12 cellular contexts compared by ENCODE assay signal in the genomic region with DNA sequence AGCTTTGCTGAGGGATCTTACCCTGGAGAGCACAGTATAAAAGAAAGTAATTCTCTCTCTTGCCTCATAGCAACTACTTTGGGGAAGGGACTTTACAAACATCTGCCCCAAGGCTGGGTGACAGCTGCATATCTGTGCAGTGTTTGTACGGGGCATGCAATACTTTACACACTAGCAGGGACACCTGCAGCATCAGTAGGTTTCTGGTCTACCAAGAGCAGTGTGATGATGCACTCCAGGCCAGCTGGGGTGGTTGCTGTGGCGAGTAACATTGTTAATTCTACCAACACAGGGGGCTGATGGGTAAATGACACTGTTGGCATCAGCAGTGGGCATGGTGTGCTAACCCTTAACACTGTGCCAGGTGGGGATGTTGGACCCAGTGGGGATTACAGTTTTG. TPM values are rescaled to one million over a fixed set of nuclear protein-coding genes. Genes with fewer than 3 reads are reported as not detected.
A peak's percentile ranks its signal among the peaks of the same experiment; 100 is the strongest.
DNase-seq lines count a peak whose midpoint lies in the region; ATAC-seq and TF ChIP-seq lines count a peak whose summit lies in the region.
"Had no signal": no experiment of that assay in that cellular context is flagged by ENCODE, and none has a peak within 500 bp of the region (broad histone marks: within the 10 kb centered on the region; RNA-seq: fewer than 3 reads in every experiment).

No MANE protein-coding gene starts in this region.

- H3K4me3 Mint-ChIP-seq in activated naive CD8-positive, alpha-beta T cell, result peak overlapping the region; percentile 23

- peaks cover 26% of the 10 kb centered on the region for H3K4me1 ChIP-seq in effector memory CD4-positive, alpha-beta T cell (ENCODE audit: control insufficient read depth, insufficient read depth, low read length, poor library complexity, severe bottlenecking)
- H3K4me1 ChIP-seq in smooth muscle cell (ENCODE audit: low read depth) (peaks cover 7% of the 10 kb centered on the region), lower lobe of right lung (peaks cover 13% of the 10 kb centered on the region)
- H3K4me1 ChIP-seq: colonic mucosa, SJCRH30 had no signal

- WGBS in smooth muscle cell (ENCODE audit: low lambda C conversion rate), result 93% methylated on average over 2 of the region's 2 CpGs

- H3K4me2 ChIP-seq in smooth muscle cell, result no peak overlapping the region

- TF ChIP-seq CTCF in smooth muscle cell (IDR thresholded peaks at IDR 0.05; ENCODE audit: borderline replicate concordance, insufficient read depth, poor library complexity, severe bottlenecking) (no peak), lower lobe of right lung (IDR thresholded peaks at IDR 0.05) (no peak)

- peaks cover 78% of the 10 kb centered on the region for H3K4me1 Mint-ChIP-seq in activated naive CD8-positive, alpha-beta T cell (ENCODE audit: low read depth)

- no peaks in the 10 kb centered on the region for H3K36me3 ChIP-seq in effector memory CD4-positive, alpha-beta T cell (ENCODE audit: control insufficient read depth, insufficient read depth, low read length)
- H3K36me3 ChIP-seq in smooth muscle cell (ENCODE audit: low read depth) (no peaks in the 10 kb centered on the region), lower lobe of right lung (no peaks in the 10 kb centered on the region)
- H3K36me3 ChIP-seq: colonic mucosa, SJCRH30 had no signal

- no peak for DNase-seq in COLO829 (ENCODE audit: low spot score)
- DNase-seq in effector memory CD4-positive, alpha-beta T cell, result no peak
- DNase-seq in smooth muscle cell (lab: John Stamatoyannopoulos, UW; ENCODE audit: unreplicated experiment), result no peak
- DNase-seq in lower lobe of right lung, result no peak
- DNase-seq: colonic mucosa, NCI-H187, SJCRH30 had no signal

- ATAC-seq in GM18517 (IDR thresholded peaks at IDR 0.05; ENCODE audit: unreplicated experiment) (peak; percentile 48), GM19468 (IDR thresholded peaks at IDR 0.05; ENCODE audit: extremely low read depth, unreplicated experiment) (peak; percentile 39), HG03159 (IDR thresholded peaks at IDR 0.05; ENCODE audit: unreplicated experiment) (peak; percentile 74), lower lobe of right lung (no peak)

- no peaks in the 10 kb centered on the region for H3F3A ChIP-seq in smooth muscle cell (ENCODE audit: low read depth)

- H3K27ac ChIP-seq in effector memory CD4-positive, alpha-beta T cell (ENCODE audit: insufficient read depth, low read length, poor library complexity, severe bottlenecking), result no peak overlapping the region
- H3K27ac ChIP-seq in smooth muscle cell (ENCODE audit: low read depth) (no peak overlapping the region), lower lobe of right lung (no peak overlapping the region)
- H3K27ac ChIP-seq: colonic mucosa, SJCRH30 had no signal

- H3K27me3 Mint-ChIP-seq in activated naive CD8-positive, alpha-beta T cell, result no peaks in the 10 kb centered on the region

- H3K79me2 ChIP-seq in smooth muscle cell (ENCODE audit: low read depth), result no peaks in the 10 kb centered on the region

- H4K20me1 ChIP-seq in smooth muscle cell (ENCODE audit: low read depth), result no peaks in the 10 kb centered on the region

- H3K27me3 ChIP-seq in effector memory CD4-positive, alpha-beta T cell (replicated peaks; ENCODE audit: control insufficient read depth, insufficient read depth, low read length, poor library complexity, severe bottlenecking), result no peaks in the 10 kb centered on the region
- H3K27me3 ChIP-seq in smooth muscle cell (ENCODE audit: low read depth) (no peaks in the 10 kb centered on the region), lower lobe of right lung (ENCODE audit: low read depth) (no peaks in the 10 kb centered on the region)
- H3K27me3 ChIP-seq: colonic mucosa, SJCRH30 had no signal

- peaks cover 16% of the 10 kb centered on the region for H3K36me3 Mint-ChIP-seq in activated naive CD8-positive, alpha-beta T cell

- intact Hi-C loops in lower lobe of right lung (cut with DNase I), result no loop called here

- no peak overlapping the region for H3K4me3 ChIP-seq in effector memory CD4-positive, alpha-beta T cell (ENCODE audit: insufficient read depth, low read depth, low read length, poor library complexity, severe bottlenecking)
- H3K4me3 ChIP-seq in smooth muscle cell, result no peak overlapping the region
- no peak overlapping the region for H3K4me3 ChIP-seq in lower lobe of right lung
- H3K4me3 ChIP-seq: colonic mucosa, SJCRH30, skin epidermis had no signal

- H3K9me3 Mint-ChIP-seq in activated naive CD8-positive, alpha-beta T cell (ENCODE audit: low read depth), result no peaks in the 10 kb centered on the region

- H3K9me3 ChIP-seq in effector memory CD4-positive, alpha-beta T cell (ENCODE audit: control insufficient read depth, low read length), result no peaks in the 10 kb centered on the region
- H3K9me3 ChIP-seq in smooth muscle cell (replicated peaks; ENCODE audit: low read depth) (no peaks in the 10 kb centered on the region), lower lobe of right lung (no peaks in the 10 kb centered on the region)
- H3K9me3 ChIP-seq: colonic mucosa, SJCRH30 had no signal

- no peak overlapping the region for H3K9ac ChIP-seq in smooth muscle cell (ENCODE audit: low read depth)

- peak overlapping the region; percentile 99 for H3K27ac Mint-ChIP-seq in activated naive CD8-positive, alpha-beta T cell

- H2AFZ ChIP-seq in smooth muscle cell (ENCODE audit: low read depth), result no peak overlapping the region

RNA-seq across cellular contexts. Expression of gene ADTRP, which starts 48.0 kb away (rescaled TPM):
- total RNA-seq in smooth muscle cell (0.54 and 0.67 TPM in 2 replicates), lower lobe of right lung (42.5 TPM)
- polyA plus RNA-seq in smooth muscle cell, result 0.64 and 1.1 TPM in 2 replicates
- total RNA-seq: SJCRH30 had no signal

Comparison
In these comparisons a context has a peak if more than half of its experiments do, and no peak if none do; other contexts are left out.
1. ATAC-seq: peak in GM18517 (single experiment), GM19468 (single experiment) and HG03159 (single experiment); none in lower lobe of right lung (0 of 2).
2. RNA of gene ADTRP, which starts 48.0 kb away (total RNA-seq): 42.5 TPM in lower lobe of right lung (single experiment); 0.54 to 0.67 TPM in smooth muscle cell; every median in the first group is over 10 times any median in the second.